In the genomic region with DNA sequence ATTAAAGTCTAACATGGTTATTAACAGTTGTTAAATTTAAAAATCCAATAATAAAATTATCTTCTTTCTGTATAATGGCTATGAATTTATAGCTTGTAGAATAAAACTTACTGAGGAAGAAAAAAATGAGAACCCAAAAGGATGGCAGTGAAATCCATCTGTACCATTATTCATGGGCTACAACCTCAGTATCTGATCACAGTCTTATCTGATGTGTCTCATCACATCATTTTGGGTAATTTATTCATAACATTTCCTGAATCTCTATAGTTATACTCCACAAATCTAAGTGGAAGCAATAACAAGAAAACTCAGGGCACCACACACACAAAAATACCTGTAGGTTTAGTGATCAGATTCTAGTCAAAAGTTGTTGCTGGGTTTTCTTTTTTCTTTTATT, we compare ENCODE assay signal across 19 cellular contexts. TPM values are rescaled to one million over a fixed set of nuclear protein-coding genes. Genes with fewer than 3 reads are reported as not detected.
DNase-seq lines count a peak whose midpoint lies in the region; ATAC-seq and TF ChIP-seq lines count a peak whose summit lies in the region.
"Had no signal": no experiment of that assay in that cellular context is flagged by ENCODE, and none has a peak within 500 bp of the region (broad histone marks: within the 10 kb centered on the region; RNA-seq: fewer than 3 reads in every experiment).

No MANE protein-coding gene starts in this region.

- CTCF ChIA-PET in SK-N-SH (lab: Yijun Ruan, JAX) = interaction anchor here (1.1 to 4.0 kb wide), 3 partner anchors 13 to 345 kb away, joined by 3 to 15 read pairs (median 7); no protein-coding TSS in a partner anchor
- CTCF ChIA-PET in activated CD4-positive, alpha-beta memory T cell treated with anti-CD3 and anti-CD28 coated beads, Interleukin-2, amount 10 ng/mL, durations not matched to agents 7 days and 5 days (lab: Charles Lee) = interaction anchor here (1.5 to 1.7 kb wide), 2 partner anchors 13 to 17 kb away, joined by 3 to 5 read pairs; no protein-coding TSS in a partner anchor

- H3K4me3 ChIP-seq in SK-N-SH (ENCODE audit: low read depth in 2 of 2, low read length in 1 of 2) (no peak overlapping the region), WERI-Rb-1 (ENCODE audit: low read depth, low read length) (no peak overlapping the region)
- H3K4me3 ChIP-seq: GM23338 had no signal

- DNase-seq in SK-N-SH (no peak), WERI-Rb-1 (no peak), globus pallidus (ENCODE audit: low spot score) (peak; percentile 29), substantia nigra (lab: John Stamatoyannopoulos, UW) (no peak), anterior cingulate cortex (lab: John Stamatoyannopoulos, UW) (no peak)
- DNase-seq in activated CD4-positive, alpha-beta memory T cell treated with anti-CD3 and anti-CD28 coated beads, Interleukin-2, amount 10 ng/mL, durations not matched to agents 7 days and 5 days = no peak
- DNase-seq: ACHN; Calu3; CD4-positive, alpha-beta memory T cell; COR-L47; DND-41; H9 had no signal

- H3K4me1 ChIP-seq in SK-N-SH (ENCODE audit: control insufficient read depth in 1 of 2, insufficient read depth in 2 of 2, low read depth in 1 of 2, low read length in 1 of 2) = peaks cover 30 to 68% of the 10 kb centered on the region in 2 experiments

- H3K27ac Mint-ChIP-seq in activated CD4-positive, alpha-beta memory T cell treated with anti-CD3 and anti-CD28 coated beads, Interleukin-2, amount 10 ng/mL, durations not matched to agents 7 days and 5 days = no peak overlapping the region
- H3K27ac Mint-ChIP-seq: GM23338, H9 had no signal

- H3K9me3 ChIP-seq in SK-N-SH (no peaks in the 10 kb centered on the region), WERI-Rb-1 (ENCODE audit: severe bottlenecking) (no peaks in the 10 kb centered on the region)

- ATAC-seq in SK-N-SH treated with all-trans-retinoic acid at 6 μM for 48 hours (no peak), GM18511 (IDR thresholded peaks at IDR 0.05; ENCODE audit: unreplicated experiment) (no peak)
- ATAC-seq: GM23338, HCT116 had no signal

- H3K9ac ChIP-seq in SK-N-SH = no peak overlapping the region

- H2AFZ ChIP-seq in SK-N-SH (ENCODE audit: low read depth) = no peak overlapping the region
- H2AFZ ChIP-seq: GM23338 had no signal

- peaks cover 36% of the 10 kb centered on the region for H3F3A ChIP-seq in SK-N-SH (replicated peaks; ENCODE audit: insufficient read depth)

- peaks cover 21% of the 10 kb centered on the region for H3K36me3 Mint-ChIP-seq in activated CD4-positive, alpha-beta memory T cell treated with anti-CD3 and anti-CD28 coated beads, Interleukin-2, amount 10 ng/mL, durations not matched to agents 7 days and 5 days (ENCODE audit: low read depth)

- no peaks in the 10 kb centered on the region for H3K9me3 Mint-ChIP-seq in activated CD4-positive, alpha-beta memory T cell treated with anti-CD3 and anti-CD28 coated beads, Interleukin-2, amount 10 ng/mL, durations not matched to agents 7 days and 5 days
- H3K9me3 Mint-ChIP-seq: CD4-positive, alpha-beta memory T cell had no signal

- TF ChIP-seq CTCF in SK-N-SH (IDR thresholded peaks at IDR 0.05) (no peak), WERI-Rb-1 (IDR thresholded peaks at IDR 0.05; ENCODE audit: low read depth, low read length) (no peak)

- no peak overlapping the region for H3K4me2 ChIP-seq in SK-N-SH
- H3K4me2 ChIP-seq: GM23338 had no signal

- TF ChIP-seq RAD21 in SK-N-SH (IDR thresholded peaks at IDR 0.05; ENCODE audit: low read length) = no peak

- H3K4me3 Mint-ChIP-seq in activated CD4-positive, alpha-beta memory T cell treated with anti-CD3 and anti-CD28 coated beads, Interleukin-2, amount 10 ng/mL, durations not matched to agents 7 days and 5 days = no peak overlapping the region
- H3K4me3 Mint-ChIP-seq: CD4-positive, alpha-beta memory T cell; GM23338; H9 had no signal

- H3K4me1 Mint-ChIP-seq in activated CD4-positive, alpha-beta memory T cell treated with anti-CD3 and anti-CD28 coated beads, Interleukin-2, amount 10 ng/mL, durations not matched to agents 7 days and 5 days = peaks cover 8% of the 10 kb centered on the region

- H3K79me2 ChIP-seq in SK-N-SH (ENCODE audit: insufficient read depth) = peaks cover 15% of the 10 kb centered on the region; the same call in 1 of the 2 replicates

- no peaks in the 10 kb centered on the region for H3K27me3 ChIP-seq in SK-N-SH (ENCODE audit: insufficient read depth)
- H3K27me3 ChIP-seq in WERI-Rb-1 (ENCODE audit: insufficient read depth, low read depth, severe bottlenecking) = no peaks in the 10 kb centered on the region

- H3K27ac ChIP-seq in SK-N-SH (ENCODE audit: low read depth in 2 of 2, low read length in 1 of 2) (peak overlapping the region; percentile 93 to 98), WERI-Rb-1 (peak overlapping the region; percentile 94), substantia nigra (ENCODE audit: low read depth, low read length, poor library complexity, severe bottlenecking) (peak overlapping the region; percentile 91)
- H3K27ac ChIP-seq: 22Rv1 had no signal

- POLR2A ChIA-PET in SK-N-SH (lab: Yijun Ruan, JAX) = no interaction called here
- POLR2A ChIA-PET in activated CD4-positive, alpha-beta memory T cell treated with anti-CD3 and anti-CD28 coated beads, Interleukin-2, amount 10 ng/mL, durations not matched to agents 7 days and 5 days (lab: Charles Lee) = no interaction called here

- H4K20me1 ChIP-seq in SK-N-SH (ENCODE audit: insufficient read depth) = no peaks in the 10 kb centered on the region

- TF ChIP-seq EP300 in SK-N-SH (IDR thresholded peaks at IDR 0.05; ENCODE audit: borderline replicate concordance in 1 of 2, low read depth in 1 of 2, low read length in 1 of 2) = peak in 1 of 2 experiments; percentile 69; a peak in 1 of 4 replicates

- H3K9me2 ChIP-seq in SK-N-SH = no peaks in the 10 kb centered on the region

- H3K36me3 ChIP-seq in SK-N-SH (replicated peaks in 1 of 2; ENCODE audit: control insufficient read depth in 1 of 2, insufficient read depth in 2 of 2, low read length in 1 of 2) (peaks cover 6 to 7% of the 10 kb centered on the region in 2 experiments), WERI-Rb-1 (peaks cover 3% of the 10 kb centered on the region)

- H3K27me3 Mint-ChIP-seq in activated CD4-positive, alpha-beta memory T cell treated with anti-CD3 and anti-CD28 coated beads, Interleukin-2, amount 10 ng/mL, durations not matched to agents 7 days and 5 days = no peaks in the 10 kb centered on the region
- H3K27me3 Mint-ChIP-seq: CD4-positive, alpha-beta memory T cell had no signal

TF ChIP-seq in SK-N-SH, 30 proteins besides CTCF, POLR2A, EP300 and RAD21 (continues in another document):
- TF ChIP-seq FOXJ3 (CRISPR knock-in tag; IDR thresholded peaks at IDR 0.05) (no peak), GATA2 (CRISPR knock-in tag; IDR thresholded peaks at IDR 0.05) (peak; percentile 26; the same call in 1 of the 2 replicates), RCOR1 (IDR thresholded peaks at IDR 0.05; ENCODE audit: low read length) (0 out of 2 replicates have a peak, but pooled peaks have one; percentile 22), TCF12 (IDR thresholded peaks at IDR 0.05) (0 out of 2 replicates have a peak, but pooled peaks have one; percentile 17), USF2 (IDR thresholded peaks at IDR 0.05; ENCODE audit: borderline replicate concordance, low read depth, low read length) (no peak)

TF ChIP-seq in SK-N-SH treated with all-trans-retinoic acid at 6 μM for 48 hours, 23 proteins besides CTCF, POLR2A, EP300 and RAD21 (continues in another document):
- TF ChIP-seq TOX (CRISPR knock-in tag; IDR thresholded peaks at IDR 0.05; ENCODE audit: borderline replicate concordance) (no peak), CSDC2 (CRISPR knock-in tag; IDR thresholded peaks at IDR 0.05) (no peak), SNAI2 (CRISPR knock-in tag; IDR thresholded peaks at IDR 0.05) (no peak), ARNTL (CRISPR knock-in tag; IDR thresholded peaks at IDR 0.05; ENCODE audit: borderline replicate concordance, low read depth) (no peak), ZFP30 (CRISPR knock-in tag; IDR thresholded peaks at IDR 0.05) (no peak), ZNF70 (CRISPR knock-in tag; IDR thresholded peaks at IDR 0.05) (no peak), TCF4 (CRISPR knock-in tag; IDR thresholded peaks at IDR 0.05; ENCODE audit: borderline replicate concordance) (no peak)
- TF ChIP-seq, protein P1, sequence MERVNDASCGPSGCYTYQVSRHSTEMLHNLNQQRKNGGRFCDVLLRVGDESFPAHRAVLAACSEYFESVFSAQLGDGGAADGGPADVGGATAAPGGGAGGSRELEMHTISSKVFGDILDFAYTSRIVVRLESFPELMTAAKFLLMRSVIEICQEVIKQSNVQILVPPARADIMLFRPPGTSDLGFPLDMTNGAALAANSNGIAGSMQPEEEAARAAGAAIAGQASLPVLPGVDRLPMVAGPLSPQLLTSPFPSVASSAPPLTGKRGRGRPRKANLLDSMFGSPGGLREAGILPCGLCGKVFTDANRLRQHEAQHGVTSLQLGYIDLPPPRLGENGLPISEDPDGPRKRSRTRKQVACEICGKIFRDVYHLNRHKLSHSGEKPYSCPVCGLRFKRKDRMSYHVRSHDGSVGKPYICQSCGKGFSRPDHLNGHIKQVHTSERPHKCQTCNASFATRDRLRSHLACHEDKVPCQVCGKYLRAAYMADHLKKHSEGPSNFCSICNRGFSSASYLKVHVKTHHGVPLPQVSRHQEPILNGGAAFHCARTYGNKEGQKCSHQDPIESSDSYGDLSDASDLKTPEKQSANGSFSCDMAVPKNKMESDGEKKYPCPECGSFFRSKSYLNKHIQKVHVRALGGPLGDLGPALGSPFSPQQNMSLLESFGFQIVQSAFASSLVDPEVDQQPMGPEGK (CRISPR knock-in tag; IDR thresholded peaks at IDR 0.05; ENCODE audit: borderline replicate concordance) = no peak

RNA-seq across cellular contexts. Expression of gene CLDN20, which starts 7.3 kb away (rescaled TPM):
- 0.07 TPM in 1 of 2 replicates, not detected in the other for polyA plus RNA-seq in SK-N-SH (2012; rRNA removed)
- polyA plus RNA-seq in SK-N-SH (2012; cell fraction: cytosol; rRNA removed) = 0.04 and 0.18 TPM in 2 replicates
- polyA plus RNA-seq in SK-N-SH (2012; cell fraction: nucleus; rRNA removed) = 0.06 and 0.39 TPM in 2 replicates
- total RNA-seq in activated CD4-positive, alpha-beta memory T cell treated with anti-CD3 and anti-CD28 coated beads, Interleukin-2, amount 10 ng/mL, durations not matched to agents 7 days and 5 days = not detected
- total RNA-seq: Calu3; CD4-positive, alpha-beta memory T cell; GM23338; H4; H9 had no signal
- polyA plus RNA-seq: BJ; CD4-positive, alpha-beta memory T cell had no signal

RNA-seq across cellular contexts. Expression of gene TFB1M, which starts 43.1 kb away (rescaled TPM):
- polyA plus RNA-seq in SK-N-SH (2012; rRNA removed) = 28.4 and 36.1 TPM in 2 replicates
- polyA plus RNA-seq in SK-N-SH (2012; cell fraction: cytosol; rRNA removed) = 29.4 and 31.6 TPM in 2 replicates
- 64.7 and 89.2 TPM in 2 replicates for polyA plus RNA-seq in SK-N-SH (2012; cell fraction: nucleus; rRNA removed)
- 10 to 100 TPM; 24.6 to 28.1 TPM for total RNA-seq in activated CD4-positive, alpha-beta memory T cell treated with anti-CD3 and anti-CD28 coated beads, Interleukin-2, amount 10 ng/mL, durations not matched to agents 7 days and 5 days
